In the genomic region with DNA sequence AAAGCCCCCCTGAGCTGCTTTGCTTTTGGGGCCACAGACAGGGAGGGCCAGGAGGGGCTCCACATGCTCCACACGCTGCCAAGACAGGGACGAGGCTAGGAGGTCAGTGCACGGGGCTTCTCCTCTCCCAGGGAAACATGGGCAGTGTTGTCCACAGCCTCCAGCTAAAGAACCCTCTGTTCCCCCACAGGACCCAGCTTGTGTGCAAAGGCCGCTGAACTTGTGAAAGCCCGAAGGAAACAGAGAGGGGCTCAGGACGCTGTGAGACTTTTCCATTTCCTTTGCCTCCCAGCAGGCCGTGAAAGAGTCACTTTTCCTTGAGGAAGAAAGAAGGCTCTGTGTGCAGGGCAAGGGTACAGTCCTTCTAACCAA, we compare ENCODE assay signal across 12 cellular contexts. TPM values are rescaled to one million over a fixed set of nuclear protein-coding genes. Genes with fewer than 3 reads are reported as not detected.
A peak's percentile ranks its signal among the peaks of the same experiment; 100 is the strongest.
DNase-seq lines count a peak whose midpoint lies in the region; ATAC-seq and TF ChIP-seq lines count a peak whose summit lies in the region.
"Had no signal": no experiment of that assay in that cellular context is flagged by ENCODE, and none has a peak within 500 bp of the region (broad histone marks: within the 10 kb centered on the region; RNA-seq: fewer than 3 reads in every experiment).

No MANE protein-coding gene starts in this region.

- peaks cover 19% of the 10 kb centered on the region for H3K36me3 Mint-ChIP-seq in neural crest cell (ENCODE audit: low read depth)

- peak overlapping the region; percentile 64 for H3K4me2 ChIP-seq in fibroblast of lung (ENCODE audit: extremely low read depth, insufficient read depth, low read length)

- H3K4me1 Mint-ChIP-seq in neural crest cell, result peaks cover 38% of the 10 kb centered on the region
- H3K4me1 Mint-ChIP-seq: T-cell had no signal

- H3K27me3 Mint-ChIP-seq in neural crest cell (ENCODE audit: low read depth), result no peaks in the 10 kb centered on the region
- H3K27me3 Mint-ChIP-seq: activated CD8-positive, alpha-beta T cell treated with anti-CD3 and anti-CD28 coated beads for 36 hours; activated naive CD8-positive, alpha-beta T cell; T-cell had no signal

- peak overlapping the region; percentile 89 for H3K27ac Mint-ChIP-seq in neural crest cell (ENCODE audit: unreplicated experiment)
- H3K27ac Mint-ChIP-seq: activated CD8-positive, alpha-beta T cell treated with anti-CD3 and anti-CD28 coated beads for 36 hours; activated naive CD8-positive, alpha-beta T cell; T-cell had no signal

- H3K4me1 ChIP-seq in SJSA1 (replicated peaks) (peaks cover 52% of the 10 kb centered on the region), fibroblast of lung (ENCODE audit: control insufficient read depth, extremely low read depth, insufficient read depth, low read length) (peaks cover 19% of the 10 kb centered on the region), thyroid gland (peaks cover 23 to 35% of the 10 kb centered on the region in 2 donors)
- H3K4me1 ChIP-seq in effector memory CD4-positive, alpha-beta T cell (ENCODE audit: control insufficient read depth, insufficient read depth, low read length, poor library complexity, severe bottlenecking), result no peaks in the 10 kb centered on the region

- H3K79me2 ChIP-seq in fibroblast of lung (ENCODE audit: control insufficient read depth, insufficient read depth, low read length), result no peaks in the 10 kb centered on the region

- ATAC-seq in esophagus mucosa, result no peak
- ATAC-seq: activated CD8-positive, alpha-beta T cell treated with anti-CD3 and anti-CD28 coated beads for 36 hours; T-cell had no signal

- no peaks in the 10 kb centered on the region for H4K20me1 ChIP-seq in fibroblast of lung (ENCODE audit: control insufficient read depth, extremely low read depth, insufficient read depth, low read length)

- H3K9me3 Mint-ChIP-seq in neural crest cell, result peaks cover 4% of the 10 kb centered on the region

- H3K9ac ChIP-seq in fibroblast of lung (ENCODE audit: insufficient read depth, low read length), result no peak overlapping the region

- WGBS in thyroid gland, 2 donors, result 70 to 84% methylated on average over 4 to 6 of the region's 7 CpGs

- intact Hi-C loops in thyroid gland (cut with DNase I), result no loop called here

- H3K27ac ChIP-seq in SJSA1 (peak overlapping the region; percentile 73), fibroblast of lung (ENCODE audit: insufficient read depth, low read length) (peak overlapping the region; percentile 60), thyroid gland (peak overlapping the region; percentile 53 to 82 (median 67))
- no peak overlapping the region for H3K27ac ChIP-seq in effector memory CD4-positive, alpha-beta T cell (ENCODE audit: insufficient read depth, low read length, poor library complexity, severe bottlenecking)

- no peak overlapping the region for H3K4me3 ChIP-seq in SJSA1
- H3K4me3 ChIP-seq in fibroblast of lung (replicated peaks in 1 of 4; ENCODE audit: control extremely low read depth in 1 of 4, insufficient read depth in 1 of 4, low read depth in 3 of 4, low read length in 4 of 4), result no peak overlapping the region
- no peak overlapping the region for H3K4me3 ChIP-seq in thyroid gland (replicated peaks in 1 of 3)
- no peak overlapping the region for H3K4me3 ChIP-seq in effector memory CD4-positive, alpha-beta T cell (ENCODE audit: insufficient read depth, low read depth, low read length, poor library complexity, severe bottlenecking)

- TF ChIP-seq POLR2A in thyroid gland (IDR thresholded peaks at IDR 0.05), result no peak

- H3K36me3 ChIP-seq in SJSA1 (no peaks in the 10 kb centered on the region), fibroblast of lung (ENCODE audit: control insufficient read depth, insufficient read depth, low read length) (no peaks in the 10 kb centered on the region), thyroid gland (no peaks in the 10 kb centered on the region)
- peaks cover 2% of the 10 kb centered on the region for H3K36me3 ChIP-seq in effector memory CD4-positive, alpha-beta T cell (ENCODE audit: control insufficient read depth, insufficient read depth, low read length)

- peak overlapping the region; percentile 28 for H3K4me3 Mint-ChIP-seq in neural crest cell
- H3K4me3 Mint-ChIP-seq: activated CD8-positive, alpha-beta T cell treated with anti-CD3 and anti-CD28 coated beads for 36 hours; activated naive CD8-positive, alpha-beta T cell; T-cell had no signal

- TF ChIP-seq CTCF in fibroblast of lung (conservative IDR thresholded peaks at IDR 0.05 in 1 of 2, IDR thresholded peaks at IDR 0.05 in 1 of 2; ENCODE audit: low read depth in 1 of 2, low read length in 2 of 2), result no peak
- TF ChIP-seq CTCF in neural crest cell (conservative IDR thresholded peaks at IDR 0.05), result no peak
- TF ChIP-seq CTCF in thyroid gland (IDR thresholded peaks at IDR 0.05), result no peak

- no peak overlapping the region for H2AFZ ChIP-seq in fibroblast of lung (ENCODE audit: low read length)

- H3K27me3 ChIP-seq in SJSA1 (replicated peaks) (no peaks in the 10 kb centered on the region), fibroblast of lung (ENCODE audit: control insufficient read depth, insufficient read depth, low read length) (no peaks in the 10 kb centered on the region), thyroid gland (no peaks in the 10 kb centered on the region)
- no peaks in the 10 kb centered on the region for H3K27me3 ChIP-seq in effector memory CD4-positive, alpha-beta T cell (replicated peaks; ENCODE audit: control insufficient read depth, insufficient read depth, low read length, poor library complexity, severe bottlenecking)

- no peak for DNase-seq in SJSA1 (ENCODE audit: low read depth in 1 of 2, low spot score in 2 of 2)
- no peak for DNase-seq in fibroblast of lung (ENCODE audit: low read depth in 2 of 2)
- DNase-seq in neural crest cell (ENCODE audit: low read depth, low spot score), result peak; percentile 19
- no peak for DNase-seq in thyroid gland
- no peak for DNase-seq in AG20443 (ENCODE audit: low spot score)
- DNase-seq in effector memory CD4-positive, alpha-beta T cell, result no peak
- no peak for DNase-seq in HPDE6-E6E7 (ENCODE audit: extremely low spot score)
- DNase-seq: activated CD8-positive, alpha-beta T cell treated with anti-CD3 and anti-CD28 coated beads for 36 hours; NCI-H526; T-cell had no signal

- 0 out of 2 replicates have a peak, but pooled peaks cover 2% of the 10 kb centered on the region for H3K9me3 ChIP-seq in SJSA1 (replicated peaks)
- no peaks in the 10 kb centered on the region for H3K9me3 ChIP-seq in fibroblast of lung (ENCODE audit: control insufficient read depth, insufficient read depth, low read depth, low read length)
- H3K9me3 ChIP-seq in thyroid gland, result no peaks in the 10 kb centered on the region
- no peaks in the 10 kb centered on the region for H3K9me3 ChIP-seq in effector memory CD4-positive, alpha-beta T cell (ENCODE audit: control insufficient read depth, low read length)

RNA-seq across cellular contexts. Expression of a gene that starts 9.7 kb away (rescaled TPM):
- total RNA-seq in SJSA1 (2014; rRNA removed; shearing (Covaris generic)), result 0.24 TPM in 1 of 2 replicates, not detected in the other
- 0.77 and 2.3 TPM in 2 replicates for total RNA-seq in fibroblast of lung
- 0.19 and 0.49 TPM in 2 replicates for polyA plus RNA-seq in fibroblast of lung
- polyA plus RNA-seq in fibroblast of lung (2012), result 0.56 TPM in 1 of 2 replicates, not detected in the other
- polyA minus RNA-seq in fibroblast of lung (ENCODE audit: low replicate concordance), result 4.2 and 4.9 TPM in 2 replicates
- 2.4 and 2.8 TPM in 2 replicates for total RNA-seq in neural crest cell
- total RNA-seq in thyroid gland, result 10 to 100 TPM in 2 of 4 donors, 1 to 10 TPM in 2; 4.0 to 13.4 (median 11.1) TPM
- 4.7 TPM for total RNA-seq in esophagus mucosa
